ENCODE assay signal across 10 cellular contexts in the genomic region with DNA sequence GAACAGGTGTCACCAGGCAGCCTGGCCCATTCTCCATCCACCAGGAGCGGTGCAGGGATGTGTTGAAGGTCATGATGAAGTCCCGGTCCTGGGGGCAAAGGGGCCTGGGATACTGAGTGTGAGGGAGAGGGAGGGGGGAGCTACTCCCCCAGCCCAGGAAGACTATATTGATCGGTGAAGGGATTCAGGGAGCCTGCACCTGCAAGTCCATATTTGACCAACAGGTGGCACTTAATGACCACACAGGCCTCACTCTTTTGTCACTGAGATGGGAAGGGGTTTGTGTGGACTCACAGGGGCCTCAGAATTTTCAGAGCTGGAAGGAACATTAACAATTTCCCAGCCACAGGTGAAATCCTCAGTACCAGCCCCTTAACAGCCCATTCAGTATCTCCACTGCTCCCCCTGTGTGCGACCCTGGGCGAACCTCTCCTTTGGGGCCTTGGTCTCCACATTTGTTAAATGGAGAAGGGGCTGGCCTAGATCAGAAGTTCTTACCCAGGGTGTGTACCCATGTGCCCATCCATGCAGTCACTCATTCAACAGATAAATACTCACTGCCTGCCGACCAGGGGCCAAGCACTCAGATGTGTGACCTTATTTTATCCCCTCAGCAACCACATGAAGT. TPM values are rescaled to one million over a fixed set of nuclear protein-coding genes. Genes with fewer than 3 reads are reported as not detected.
DNase-seq lines count a peak whose midpoint lies in the region; ATAC-seq and TF ChIP-seq lines count a peak whose summit lies in the region.
"Had no signal": no experiment of that assay in that cellular context is flagged by ENCODE, and none has a peak within 500 bp of the region (broad histone marks: within the 10 kb centered on the region; RNA-seq: fewer than 3 reads in every experiment).

No MANE protein-coding gene starts in this region.

- H3K36me3 ChIP-seq in Caco-2 (ENCODE audit: control insufficient read depth, insufficient read depth, low read length) (no peaks in the 10 kb centered on the region), HCT116 (ENCODE audit: control insufficient read depth in 1 of 2, insufficient read depth in 2 of 2, low read length in 2 of 2) (no peaks in the 10 kb centered on the region), kidney epithelial cell (ENCODE audit: control insufficient read depth, insufficient read depth, low read length) (no peaks in the 10 kb centered on the region)

- CTCF ChIA-PET in Caco-2 (lab: Charles Lee) (interaction anchor here (1.2 to 1.8 kb wide), 4 partner anchors 113 to 365 kb away, joined by 3 to 7 read pairs (median 4); a partner anchor contains a TSS), HCT116 (lab: Charles Lee) (interaction anchor here (0.8 to 5.4 kb wide), 11 partner anchors 13 to 605 kb away, joined by 3 to 49 read pairs (median 7); a partner anchor contains a TSS)

- H3K36me3 Mint-ChIP-seq in Caco-2 (ENCODE audit: insufficient read depth, unreplicated experiment) = peaks cover 13% of the 10 kb centered on the region
- no peaks in the 10 kb centered on the region for H3K36me3 Mint-ChIP-seq in stimulated activated naive B cell treated with anti-CD40 and anti-IgM and Interleukin-4, amounts not matched to agents 10 μg/mL and 1 μg/mL and 100 μg/mL, for 72 hours

- H3K9me2 ChIP-seq in HCT116 (ENCODE audit: insufficient read depth) = no peaks in the 10 kb centered on the region

- TF ChIP-seq RAD21 in HCT116 (IDR thresholded peaks at IDR 0.05; ENCODE audit: low read depth) = peak; percentile 92

- RAD21 ChIA-PET in HCT116 (lab: Charles Lee; ENCODE audit: low non-redundant PET in 1 of 2, low total read pairs in 2 of 2, uncharacterized antibody in 2 of 2, unreplicated experiment in 2 of 2) = no interaction called here

- H3K27me3 ChIP-seq in Caco-2 (replicated peaks; ENCODE audit: control insufficient read depth, insufficient read depth, low read length) = no peaks in the 10 kb centered on the region
- peaks cover 3% of the 10 kb centered on the region; the same call in 1 of the 2 replicates for H3K27me3 ChIP-seq in HCT116 (ENCODE audit: insufficient read depth, low read length)
- peaks cover 12% of the 10 kb centered on the region for H3K27me3 ChIP-seq in kidney epithelial cell (ENCODE audit: control insufficient read depth, insufficient read depth, low read length)

- H3K79me2 ChIP-seq in HCT116 (ENCODE audit: insufficient read depth, low read length) = no peaks in the 10 kb centered on the region

- H3K4me1 Mint-ChIP-seq in Caco-2 (ENCODE audit: low read depth, unreplicated experiment) = no peaks in the 10 kb centered on the region
- H3K4me1 Mint-ChIP-seq in stimulated activated naive B cell treated with anti-CD40 and anti-IgM and Interleukin-4, amounts not matched to agents 10 μg/mL and 1 μg/mL and 100 μg/mL, for 72 hours = peaks cover 6 to 18% of the 10 kb centered on the region in 2 donors

- intact Hi-C loops in Caco-2 (cut with micrococcal nuclease; ENCODE audit: unreplicated experiment) (loop anchor here (1.0 to 5.0 kb wide), 4 partner anchors 21 to 238 kb away; a partner anchor contains a TSS), HCT116 (cut with micrococcal nuclease) (loop anchor here (1.0 to 10.0 kb wide), 3 partner anchors 151 to 601 kb away; no protein-coding TSS in a partner anchor), sciatic nerve (cut with DNase I) (loop anchor here (5.0 to 10.0 kb wide), 2 partner anchors 171 to 243 kb away; no protein-coding TSS in a partner anchor)

- H3K27ac Mint-ChIP-seq in Caco-2 (ENCODE audit: unreplicated experiment) = no peak overlapping the region
- H3K27ac Mint-ChIP-seq in stimulated activated naive B cell treated with anti-CD40 and anti-IgM and Interleukin-4, amounts not matched to agents 10 μg/mL and 1 μg/mL and 100 μg/mL, for 72 hours = no peak overlapping the region
- H3K27ac Mint-ChIP-seq: naive thymus-derived CD4-positive, alpha-beta T cell had no signal

- TF ChIP-seq POLR2A in HCT116 (IDR thresholded peaks at IDR 0.05; ENCODE audit: borderline replicate concordance, extremely low read depth, insufficient read depth, insufficient read length) = no peak

- ATAC-seq in HCT116 (no peak), sciatic nerve (no peak)
- ATAC-seq in stimulated activated naive B cell treated with anti-CD40 and anti-IgM and Interleukin-4, amounts not matched to agents 10 μg/mL and 1 μg/mL and 100 μg/mL, for 72 hours (replicated peaks) = no peak
- ATAC-seq: naive thymus-derived CD4-positive, alpha-beta T cell had no signal

- TF ChIP-seq CTCF in Caco-2 (IDR thresholded peaks at IDR 0.05; ENCODE audit: insufficient read depth in 1 of 2, low read depth in 1 of 2, low read length in 1 of 2, severe bottlenecking in 1 of 2, unreplicated experiment in 1 of 2) (peak; percentile 74 to 79), HCT116 (IDR thresholded peaks at IDR 0.05 in 2 of 3, conservative IDR thresholded peaks at IDR 0.05 in 1 of 3; ENCODE audit: borderline replicate concordance in 1 of 3, insufficient read depth in 1 of 3, low read depth in 2 of 3, low read length in 2 of 3) (peak; percentile 84 to 88 (median 87)), kidney epithelial cell (IDR thresholded peaks at IDR 0.05; ENCODE audit: insufficient read depth, low read length, poor library complexity, severe bottlenecking) (peak; percentile 85)

- H4K20me1 ChIP-seq in HCT116 (ENCODE audit: insufficient read depth) = no peaks in the 10 kb centered on the region

- peaks cover 8% of the 10 kb centered on the region for H3K27me3 Mint-ChIP-seq in Caco-2 (ENCODE audit: insufficient read depth, unreplicated experiment)
- H3K27me3 Mint-ChIP-seq in stimulated activated naive B cell treated with anti-CD40 and anti-IgM and Interleukin-4, amounts not matched to agents 10 μg/mL and 1 μg/mL and 100 μg/mL, for 72 hours = peaks cover 44 to 58% of the 10 kb centered on the region in 2 donors

- no peak overlapping the region for H3K4me3 Mint-ChIP-seq in Caco-2 (ENCODE audit: unreplicated experiment)
- no peak overlapping the region for H3K4me3 Mint-ChIP-seq in stimulated activated naive B cell treated with anti-CD40 and anti-IgM and Interleukin-4, amounts not matched to agents 10 μg/mL and 1 μg/mL and 100 μg/mL, for 72 hours
- H3K4me3 Mint-ChIP-seq: naive thymus-derived CD4-positive, alpha-beta T cell had no signal

- no TSS peak for BruUV-seq in Caco-2 (replicated peaks; lab: Mats Ljungman, UMichigan)
- BruUV-seq in HCT116 (replicated peaks; lab: Mats Ljungman, UMichigan) = no TSS peak

- DNase-seq in Caco-2 = peak; percentile 41 to 63
- peak; percentile 27 for DNase-seq in HCT116 (ENCODE audit: low read depth, low spot score)
- DNase-seq in NCI-H774 (lab: John Stamatoyannopoulos, UW) = peak; percentile 58
- peak in 31 of 58 donors; percentile 2 to 37 (median 12) for DNase-seq in anterior cingulate cortex (lab: John Stamatoyannopoulos, UW)
- no peak for DNase-seq in kidney epithelial cell (ENCODE audit: low read depth)
- peak; percentile 18 for DNase-seq in stimulated activated naive B cell treated with anti-CD40 and anti-IgM and Interleukin-4, amounts not matched to agents 10 μg/mL and 1 μg/mL and 100 μg/mL, for 72 hours
- no peak for DNase-seq in GF-D8 (lab: John Stamatoyannopoulos, UW)
- DNase-seq in sciatic nerve (ENCODE audit: low spot score) = no peak

- H2AFZ ChIP-seq in HCT116 (ENCODE audit: low read depth, low read length, poor library complexity, severe bottlenecking) = no peak overlapping the region

- no peaks in the 10 kb centered on the region for H3K9me3 Mint-ChIP-seq in Caco-2 (ENCODE audit: unreplicated experiment)
- no peaks in the 10 kb centered on the region for H3K9me3 Mint-ChIP-seq in stimulated activated naive B cell treated with anti-CD40 and anti-IgM and Interleukin-4, amounts not matched to agents 10 μg/mL and 1 μg/mL and 100 μg/mL, for 72 hours

- H3K4me3 ChIP-seq in Caco-2 (ENCODE audit: low read depth, low read length) (no peak overlapping the region), HCT116 (replicated peaks in 1 of 2; ENCODE audit: low read depth in 1 of 2, low read length in 2 of 2) (no peak overlapping the region), kidney epithelial cell (ENCODE audit: low read depth, low read length) (no peak overlapping the region)
- H3K4me3 ChIP-seq: SK-N-MC had no signal

- H3K9me3 ChIP-seq in Caco-2 (no peaks in the 10 kb centered on the region), HCT116 (ENCODE audit: control insufficient read depth in 1 of 2, insufficient read depth in 1 of 2, low read depth in 1 of 2, low read length in 2 of 2) (no peaks in the 10 kb centered on the region)

- POLR2A ChIA-PET in Caco-2 (lab: Charles Lee) = no interaction called here
- POLR2A ChIA-PET in HCT116 (lab: Charles Lee) = no interaction called here

- H3K4me1 ChIP-seq in Caco-2 = no peaks in the 10 kb centered on the region
- H3K4me1 ChIP-seq in HCT116 (ENCODE audit: control insufficient read depth in 1 of 2, insufficient read depth in 2 of 2, low read length in 2 of 2) = peaks cover 7 to 18% of the 10 kb centered on the region in 2 experiments; a peak in 3 of 4 replicates

- no peak overlapping the region for H3K4me2 ChIP-seq in HCT116 (ENCODE audit: low read length)

- H3K9ac ChIP-seq in HCT116 (ENCODE audit: low read length) = no peak overlapping the region

- no peak overlapping the region for H3K27ac ChIP-seq in HCT116 (ENCODE audit: low read depth, low read length)
- H3K27ac ChIP-seq: SK-N-MC had no signal

TF ChIP-seq in HCT116, 20 proteins besides CTCF, POLR2A, EP300 and RAD21 (continues in another document):
- TF ChIP-seq POLR2AphosphoS5 (IDR thresholded peaks at IDR 0.05; ENCODE audit: low read depth, low read length) = no peak

RNA-seq across cellular contexts. Expression of a gene that starts 55.6 kb away (rescaled TPM):
- total RNA-seq in Caco-2 (2022) = 0.12 TPM in 1 of 2 replicates, not detected in the other
- total RNA-seq in HCT116 (2021; ENCODE audit: unreplicated experiment) = 1.1 TPM
- polyA plus RNA-seq in HCT116 (2012) = 0.88 and 2.0 TPM in 2 replicates
- total RNA-seq in kidney epithelial cell = 2.7 and 4.4 TPM in 2 replicates
- total RNA-seq in sciatic nerve = 0.13 TPM
- total RNA-seq: naive thymus-derived CD4-positive, alpha-beta T cell had no signal
- polyA plus RNA-seq: naive thymus-derived CD4-positive, alpha-beta T cell had no signal

Comparison
In these comparisons a context has a peak if more than half of its experiments do, and no peak if none do; other contexts are left out.
1. DNase-seq: peak in Caco-2 (2 of 2), HCT116 (single experiment), NCI-H774 (single experiment), anterior cingulate cortex (31 of 58) and stimulated activated naive B cell treated with anti-CD40 and anti-IgM and Interleukin-4, amounts not matched to agents 10 μg/mL and 1 μg/mL and 100 μg/mL, for 72 hours (single experiment); none in kidney epithelial cell (single experiment), GF-D8 (single experiment) and sciatic nerve (single experiment).
2. Peak in every context shown above with its lines, with median percentiles within 50 percentile points of each other: CTCF ChIP-seq.